In the genomic region with DNA sequence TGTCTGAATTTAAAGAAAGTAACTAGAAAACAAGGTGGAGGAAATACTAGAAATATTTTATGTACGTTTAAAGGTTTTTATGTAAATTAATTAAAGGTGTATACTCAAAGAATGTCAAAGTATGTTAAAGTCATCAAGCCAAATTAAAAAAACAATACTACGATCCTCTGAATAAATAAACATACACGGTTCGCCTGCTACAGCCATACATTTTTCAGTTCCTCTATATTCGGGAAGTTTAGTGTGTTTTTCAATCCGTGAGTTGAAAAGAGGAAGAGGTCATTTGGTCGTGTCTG, we compare ENCODE assay signal across 8 cellular contexts. TPM values are rescaled to one million over a fixed set of nuclear protein-coding genes. Genes with fewer than 3 reads are reported as not detected.
DNase-seq lines count a peak whose midpoint lies in the region; ATAC-seq and TF ChIP-seq lines count a peak whose summit lies in the region.

No MANE protein-coding gene starts in this region.

- H3K9me3 ChIP-seq in left lung (no peaks in the 10 kb centered on the region), thymus (ENCODE audit: control insufficient read depth) (no peaks in the 10 kb centered on the region)

- H3K27me3 ChIP-seq in left lung (no peaks in the 10 kb centered on the region), thymus (ENCODE audit: control insufficient read depth, insufficient read depth) (no peaks in the 10 kb centered on the region)

- ATAC-seq in activated naive CD8-positive, alpha-beta T cell treated with anti-CD3 and anti-CD28 coated beads, Interleukin-2, amount 10 ng/mL, durations not matched to agents 7 days and 5 days (ENCODE audit: low read depth), result no peak
- no peak for ATAC-seq in left lung

- no peak for DNase-seq in activated CD4-positive, alpha-beta T cell treated with anti-CD3 and anti-CD28 coated beads, Interleukin-2, amount 10 ng/mL, durations not matched to agents 24 days and 14 days
- no peak for DNase-seq in activated CD4-positive, alpha-beta T cell treated with anti-CD3 and anti-CD28 coated beads, Interleukin-2, amount 50 U/mL, for 48 hours
- DNase-seq in activated naive CD8-positive, alpha-beta T cell treated with anti-CD3 and anti-CD28 coated beads, Interleukin-2, amount 10 ng/mL, durations not matched to agents 7 days and 5 days, result no peak
- DNase-seq in left lung (no peak), SW480 (ENCODE audit: low spot score) (no peak), occipital lobe (lab: John Stamatoyannopoulos, UW) (no peak), NCI-H748 (lab: John Stamatoyannopoulos, UW; ENCODE audit: unreplicated experiment) (no peak)

- H3K4me3 ChIP-seq in left lung, result peak overlapping the region; percentile 93 to 95
- H3K4me3 ChIP-seq in thymus (ENCODE audit: low read length), result peak overlapping the region; percentile 73

- H3K27ac Mint-ChIP-seq in activated CD4-positive, alpha-beta T cell treated with anti-CD3 and anti-CD28 coated beads, Interleukin-2, amount 10 ng/mL, durations not matched to agents 24 days and 14 days, result peak overlapping the region; percentile 65
- peak overlapping the region; percentile 73 for H3K27ac Mint-ChIP-seq in activated naive CD8-positive, alpha-beta T cell treated with anti-CD3 and anti-CD28 coated beads, Interleukin-2, amount 10 ng/mL, durations not matched to agents 7 days and 5 days

- POLR2A ChIA-PET in activated naive CD8-positive, alpha-beta T cell treated with anti-CD3 and anti-CD28 coated beads, Interleukin-2, amount 10 ng/mL, durations not matched to agents 7 days and 5 days (lab: Charles Lee), result interaction anchor here (1.2 to 1.5 kb wide), 6 partner anchors 17 to 302 kb away, joined by 3 to 16 read pairs (median 4); a partner anchor contains a TSS

- H3K4me1 ChIP-seq in left lung (peaks cover 7 to 42% of the 10 kb centered on the region in 2 donors), thymus (ENCODE audit: control insufficient read depth, insufficient read depth, low read length) (peaks cover 5% of the 10 kb centered on the region)

- peaks cover 26% of the 10 kb centered on the region for H3K4me1 Mint-ChIP-seq in activated CD4-positive, alpha-beta T cell treated with anti-CD3 and anti-CD28 coated beads, Interleukin-2, amount 10 ng/mL, durations not matched to agents 24 days and 14 days
- peaks cover 16% of the 10 kb centered on the region for H3K4me1 Mint-ChIP-seq in activated naive CD8-positive, alpha-beta T cell treated with anti-CD3 and anti-CD28 coated beads, Interleukin-2, amount 10 ng/mL, durations not matched to agents 7 days and 5 days

- H3K27ac ChIP-seq in left lung (peak overlapping the region; percentile 92 to 98), thymus (ENCODE audit: low read depth) (peak overlapping the region; percentile 81)

- WGBS in thymus, result under 1% methylated on average over 7 of the region's 7 CpGs

- peak overlapping the region; percentile 88 for H3K4me3 Mint-ChIP-seq in activated CD4-positive, alpha-beta T cell treated with anti-CD3 and anti-CD28 coated beads, Interleukin-2, amount 10 ng/mL, durations not matched to agents 24 days and 14 days
- H3K4me3 Mint-ChIP-seq in activated naive CD8-positive, alpha-beta T cell treated with anti-CD3 and anti-CD28 coated beads, Interleukin-2, amount 10 ng/mL, durations not matched to agents 7 days and 5 days, result peak overlapping the region; percentile 90

- TF ChIP-seq CTCF in left lung (IDR thresholded peaks at IDR 0.05), result no peak

- H3K36me3 Mint-ChIP-seq in activated CD4-positive, alpha-beta T cell treated with anti-CD3 and anti-CD28 coated beads, Interleukin-2, amount 10 ng/mL, durations not matched to agents 24 days and 14 days (ENCODE audit: low read depth), result peaks cover 6% of the 10 kb centered on the region
- H3K36me3 Mint-ChIP-seq in activated naive CD8-positive, alpha-beta T cell treated with anti-CD3 and anti-CD28 coated beads, Interleukin-2, amount 10 ng/mL, durations not matched to agents 7 days and 5 days, result peaks cover 13% of the 10 kb centered on the region

- no peaks in the 10 kb centered on the region for H3K9me3 Mint-ChIP-seq in activated CD4-positive, alpha-beta T cell treated with anti-CD3 and anti-CD28 coated beads, Interleukin-2, amount 10 ng/mL, durations not matched to agents 24 days and 14 days
- H3K9me3 Mint-ChIP-seq in activated naive CD8-positive, alpha-beta T cell treated with anti-CD3 and anti-CD28 coated beads, Interleukin-2, amount 10 ng/mL, durations not matched to agents 7 days and 5 days, result no peaks in the 10 kb centered on the region

- H3K27me3 Mint-ChIP-seq in activated CD4-positive, alpha-beta T cell treated with anti-CD3 and anti-CD28 coated beads, Interleukin-2, amount 10 ng/mL, durations not matched to agents 24 days and 14 days, result peaks cover 20% of the 10 kb centered on the region
- H3K27me3 Mint-ChIP-seq in activated naive CD8-positive, alpha-beta T cell treated with anti-CD3 and anti-CD28 coated beads, Interleukin-2, amount 10 ng/mL, durations not matched to agents 7 days and 5 days, result peaks cover 2% of the 10 kb centered on the region

- H3K36me3 ChIP-seq in left lung, result peaks cover 0 to 10% of the 10 kb centered on the region in 2 donors
- H3K36me3 ChIP-seq in thymus (ENCODE audit: control insufficient read depth, insufficient read depth), result no peaks in the 10 kb centered on the region

- intact Hi-C loops in activated CD4-positive, alpha-beta T cell treated with anti-CD3 and anti-CD28 coated beads, Interleukin-2, amount 10 ng/mL, durations not matched to agents 24 days and 14 days (cut with micrococcal nuclease), result loop anchor here (2.0 kb wide), 1 partner anchor 303 kb away; a partner anchor contains a TSS
- intact Hi-C loops in left lung (cut with DNase I), result no loop called here

RNA-seq across cellular contexts. Expression of a gene that starts 0.6 kb away (rescaled TPM):
- total RNA-seq in activated CD4-positive, alpha-beta T cell treated with anti-CD3 and anti-CD28 coated beads, Interleukin-2, amount 10 ng/mL, durations not matched to agents 24 days and 14 days, result 16.3 and 21.1 TPM in 2 replicates
- 10 to 100 TPM; 20.5 to 25.0 TPM for total RNA-seq in activated naive CD8-positive, alpha-beta T cell treated with anti-CD3 and anti-CD28 coated beads, Interleukin-2, amount 10 ng/mL, durations not matched to agents 7 days and 5 days
- total RNA-seq in left lung (10 to 100 TPM; 61.2 to 69.7 TPM), occipital lobe (84.5 TPM)
- polyA plus RNA-seq in thymus, result 13.3 TPM

RNA-seq across cellular contexts. Expression of a gene that starts 25.8 kb away (rescaled TPM):
- not detected in 2 replicates for total RNA-seq in activated CD4-positive, alpha-beta T cell treated with anti-CD3 and anti-CD28 coated beads, Interleukin-2, amount 10 ng/mL, durations not matched to agents 24 days and 14 days
- not detected for total RNA-seq in activated naive CD8-positive, alpha-beta T cell treated with anti-CD3 and anti-CD28 coated beads, Interleukin-2, amount 10 ng/mL, durations not matched to agents 7 days and 5 days
- not detected for total RNA-seq in left lung
- not detected for polyA plus RNA-seq in thymus
- total RNA-seq in occipital lobe, result 0.31 TPM

RNA-seq across cellular contexts. Expression of a gene that starts 40.2 kb away (rescaled TPM):
- total RNA-seq in activated CD4-positive, alpha-beta T cell treated with anti-CD3 and anti-CD28 coated beads, Interleukin-2, amount 10 ng/mL, durations not matched to agents 24 days and 14 days, result not detected in 2 replicates
- total RNA-seq in activated naive CD8-positive, alpha-beta T cell treated with anti-CD3 and anti-CD28 coated beads, Interleukin-2, amount 10 ng/mL, durations not matched to agents 7 days and 5 days, result not detected
- total RNA-seq in left lung (not detected), occipital lobe (not detected)
- polyA plus RNA-seq in thymus, result not detected

RNA-seq across cellular contexts. Expression of a gene that starts 57.8 kb away (rescaled TPM):
- total RNA-seq in activated CD4-positive, alpha-beta T cell treated with anti-CD3 and anti-CD28 coated beads, Interleukin-2, amount 10 ng/mL, durations not matched to agents 24 days and 14 days, result not detected in 2 replicates
- not detected for total RNA-seq in activated naive CD8-positive, alpha-beta T cell treated with anti-CD3 and anti-CD28 coated beads, Interleukin-2, amount 10 ng/mL, durations not matched to agents 7 days and 5 days
- total RNA-seq in left lung, result not detected
- not detected for polyA plus RNA-seq in thymus
- not detected for total RNA-seq in occipital lobe
